In genomic region chr2:161273038-161273760, GRCh38 we compare ENCODE assay signal across 8 cellular contexts. TPM values are rescaled to one million over a fixed set of nuclear protein-coding genes. Genes with fewer than 3 reads are reported as not detected.
DNase-seq lines count a peak whose midpoint lies in the region; ATAC-seq, FAIRE-seq and TF ChIP-seq lines count a peak whose summit lies in the region.

No MANE protein-coding gene starts in this region.

- ATAC-seq in GM19025 (IDR thresholded peaks at IDR 0.05; ENCODE audit: low read depth, unreplicated experiment), result peak; percentile 67
- ATAC-seq in HG03354 (IDR thresholded peaks at IDR 0.05; ENCODE audit: poor library complexity, severe bottlenecking, unreplicated experiment), result peak; percentile 84

- H3K36me3 ChIP-seq in ascending aorta (no peaks in the 10 kb centered on the region), kidney (ENCODE audit: control insufficient read depth in 1 of 2, insufficient read depth in 2 of 2, low read length in 2 of 2) (no peaks in the 10 kb centered on the region), tibial nerve (no peaks in the 10 kb centered on the region)

- DNase-seq in DMS53 treated with DMSO at 0.1 percent for 48 hours (lab: John Stamatoyannopoulos, UW; ENCODE audit: unreplicated experiment), result peak; percentile 78
- peak; percentile 67 for DNase-seq in NCI-H345 (lab: John Stamatoyannopoulos, UW)
- DNase-seq in ascending aorta (ENCODE audit: low spot score in 2 of 2), result no peak
- no peak for DNase-seq in kidney
- DNase-seq in tibial nerve (ENCODE audit: low spot score in 2 of 2), result peak in 1 of 2 donors; percentile 85
- no peak for DNase-seq in NK-92 (lab: John Stamatoyannopoulos, UW; ENCODE audit: unreplicated experiment)

- no peaks in the 10 kb centered on the region for H3K4me1 ChIP-seq in ascending aorta
- H3K4me1 ChIP-seq in kidney (ENCODE audit: control insufficient read depth in 1 of 2, insufficient read depth in 1 of 2, low read depth in 1 of 2, low read length in 2 of 2), result no peaks in the 10 kb centered on the region
- no peaks in the 10 kb centered on the region for H3K4me1 ChIP-seq in tibial nerve

- peak; percentile 54 to 61 (median 58) for TF ChIP-seq CTCF in ascending aorta (IDR thresholded peaks at IDR 0.05)
- TF ChIP-seq CTCF in kidney (IDR thresholded peaks at IDR 0.05; ENCODE audit: borderline replicate concordance, extremely low read depth, insufficient read depth), result peak; percentile 63
- TF ChIP-seq CTCF in tibial nerve (IDR thresholded peaks at IDR 0.05), result peak; percentile 28 to 68 (median 45)

- H3K27me3 ChIP-seq in ascending aorta (no peaks in the 10 kb centered on the region), tibial nerve (no peaks in the 10 kb centered on the region)

- no peak overlapping the region for H3K4me3 ChIP-seq in ascending aorta
- no peak overlapping the region for H3K4me3 ChIP-seq in kidney (ENCODE audit: low read length in 2 of 2)
- H3K4me3 ChIP-seq in tibial nerve, result no peak overlapping the region

- no peak for TF ChIP-seq EP300 in tibial nerve (IDR thresholded peaks at IDR 0.05)

- peak; percentile 80 for FAIRE-seq in kidney (lab: Jason Lieb, UNC)

- no peak overlapping the region for H3K9ac ChIP-seq in kidney (ENCODE audit: low read length in 2 of 2)

- H3K9me3 ChIP-seq in ascending aorta, result no peaks in the 10 kb centered on the region
- no peaks in the 10 kb centered on the region for H3K9me3 ChIP-seq in kidney (ENCODE audit: control insufficient read depth in 1 of 2, low read length in 2 of 2)
- H3K9me3 ChIP-seq in tibial nerve, result peaks cover 0 to 3% (median 0%) of the 10 kb centered on the region in 4 donors

- H3K27ac ChIP-seq in ascending aorta (no peak overlapping the region), kidney (ENCODE audit: low read depth in 2 of 2, low read length in 2 of 2) (no peak overlapping the region), tibial nerve (no peak overlapping the region)

- intact Hi-C loops in ascending aorta (cut with DNase I) (loop anchor here (5.0 kb wide), 1 partner anchor 51 kb away; no protein-coding TSS in a partner anchor), kidney (cut with DNase I) (no loop called here)

- WGBS in tibial nerve, 2 donors, result 47 to 50% methylated on average over 5 of the region's 5 CpGs

- no peak for TF ChIP-seq POLR2A in tibial nerve (IDR thresholded peaks at IDR 0.05)

RNA-seq across cellular contexts. Expression of gene PSMD14, which starts 35.0 kb away (rescaled TPM):
- total RNA-seq in ascending aorta, result 238 TPM
- 41.0 TPM for total RNA-seq in kidney
- polyA plus RNA-seq in kidney (ENCODE audit: insufficient read depth, low read depth, low replicate concordance), result 55.8 TPM
- total RNA-seq in tibial nerve, result 10 to 100 TPM; 22.0 to 29.1 (median 26.4) TPM

Comparison
In these comparisons a context has a peak if more than half of its experiments do, and no peak if none do; other contexts are left out.
1. DNase-seq: peak in DMS53 treated with DMSO at 0.1 percent for 48 hours (single experiment) and NCI-H345 (single experiment); none in ascending aorta (0 of 2), kidney (single experiment) and NK-92 (single experiment).
2. Peak in every context shown above with its lines, with median percentiles within 50 percentile points of each other: CTCF ChIP-seq.